Comparison of ENCODE assay signal across 1 cellular context in the genomic region with DNA sequence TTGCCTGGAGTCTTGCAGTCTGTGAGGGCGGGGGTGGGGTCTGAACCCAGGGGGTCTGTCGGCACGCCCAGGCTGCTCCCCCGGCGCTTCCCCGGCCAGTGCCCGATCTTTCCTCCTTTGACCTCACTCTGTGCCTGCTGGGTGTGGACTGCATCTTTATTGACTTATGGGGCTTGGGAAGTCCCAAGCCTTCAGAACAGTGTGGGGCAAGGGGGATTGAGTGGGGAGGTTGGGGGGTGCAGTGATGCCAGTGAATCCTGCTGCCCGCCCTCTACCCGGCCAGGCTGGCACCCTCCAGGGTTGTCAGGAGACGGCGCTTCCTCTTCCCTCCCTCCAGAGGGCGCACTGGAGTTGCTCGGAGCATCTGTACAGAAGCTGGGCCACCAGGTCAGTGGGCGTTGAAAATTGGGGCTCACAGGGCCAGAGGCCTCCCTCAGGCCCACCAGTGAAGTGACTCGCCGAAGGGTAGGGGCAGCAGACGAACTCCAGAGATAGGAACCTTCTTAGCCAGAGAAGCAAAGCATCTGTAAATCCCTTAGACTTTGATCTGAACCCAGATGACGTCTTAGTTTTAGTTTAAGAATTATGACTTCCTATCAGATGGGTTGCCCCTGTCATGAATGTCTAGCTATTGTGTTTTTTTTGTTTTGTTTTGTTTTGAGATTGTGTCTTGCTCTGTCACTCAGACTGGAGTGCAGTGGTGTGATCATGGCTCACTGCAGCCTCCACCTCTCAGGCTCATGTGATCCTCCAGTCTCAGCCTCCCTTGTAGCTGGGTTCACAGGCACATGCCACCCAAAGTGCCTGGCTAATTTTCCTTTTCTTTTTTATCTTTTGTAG.
A peak's percentile ranks its signal among the peaks of the same experiment; 100 is the strongest.
TF ChIP-seq lines count a peak whose summit lies in the region.

No MANE protein-coding gene starts in this region.

TF ChIP-seq in HepG2, 621 proteins besides CTCF, POLR2A, EP300 and RAD21 (continued from another document):
- TF ChIP-seq, protein P1, sequence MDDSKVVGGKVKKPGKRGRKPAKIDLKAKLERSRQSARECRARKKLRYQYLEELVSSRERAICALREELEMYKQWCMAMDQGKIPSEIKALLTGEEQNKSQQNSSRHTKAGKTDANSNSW (CRISPR knock-in tag; IDR thresholded peaks at IDR 0.05; ENCODE audit: borderline replicate concordance) = no peak
- TF ChIP-seq ZNF768 (CRISPR knock-in tag; IDR thresholded peaks at IDR 0.05) (peak; percentile 65; the same call in 1 of the 2 replicates), ZNF773 (CRISPR knock-in tag; IDR thresholded peaks at IDR 0.05; ENCODE audit: borderline replicate concordance) (no peak), ZNF230 (CRISPR knock-in tag; IDR thresholded peaks at IDR 0.05) (no peak), ZNF800 (CRISPR knock-in tag; IDR thresholded peaks at IDR 0.05) (no peak), SRSF1 (optimal IDR thresholded peaks at IDR 0.05; ENCODE audit: low read depth, low read length) (no peak), TBL1XR1 (IDR thresholded peaks at IDR 0.05; ENCODE audit: borderline replicate concordance, low read length, partially characterized antibody) (no peak), SMC3 (IDR thresholded peaks at IDR 0.05; ENCODE audit: low read length) (peak; percentile 54), MYC (CRISPR knock-in tag; IDR thresholded peaks at IDR 0.05; ENCODE audit: borderline replicate concordance) (no peak), PHF20 (CRISPR knock-in tag; IDR thresholded peaks at IDR 0.05) (no peak), KDM1A (CRISPR knock-in tag; IDR thresholded peaks at IDR 0.05) (no peak), ZNF501 (CRISPR knock-in tag; IDR thresholded peaks at IDR 0.05) (no peak; the same call in 1 of the 2 replicates), GTF2F1 (IDR thresholded peaks at IDR 0.05; ENCODE audit: low read length) (no peak), GZF1 (CRISPR knock-in tag; IDR thresholded peaks at IDR 0.05) (no peak), MBNL3 (CRISPR knock-in tag; conservative IDR thresholded peaks at IDR 0.05) (no peak), ZNF704 (CRISPR knock-in tag; IDR thresholded peaks at IDR 0.05; ENCODE audit: borderline replicate concordance) (no peak), ZBTB46 (CRISPR knock-in tag; IDR thresholded peaks at IDR 0.05; ENCODE audit: borderline replicate concordance) (no peak), SMAD3 (CRISPR knock-in tag; IDR thresholded peaks at IDR 0.05) (no peak), ZNF589 (CRISPR knock-in tag; conservative IDR thresholded peaks at IDR 0.05) (no peak), ETV5 (CRISPR knock-in tag; IDR thresholded peaks at IDR 0.05; ENCODE audit: borderline replicate concordance) (no peak), ZNF383 (CRISPR knock-in tag; IDR thresholded peaks at IDR 0.05; ENCODE audit: borderline replicate concordance) (0 out of 2 replicates have a peak, but pooled peaks have one; percentile 49), PCBP1 (IDR thresholded peaks at IDR 0.05; ENCODE audit: borderline replicate concordance, low read depth, low read length) (no peak), IKZF1 (IDR thresholded peaks at IDR 0.05) (no peak), HNRNPL (IDR thresholded peaks at IDR 0.05; ENCODE audit: low read depth, low read length) (peak; percentile 92), ZNF496 (CRISPR knock-in tag; IDR thresholded peaks at IDR 0.05; ENCODE audit: insufficient replicate concordance) (no peak), CCAR2 (optimal IDR thresholded peaks at IDR 0.05; ENCODE audit: low read depth, low read length) (no peak), THAP7 (CRISPR knock-in tag; IDR thresholded peaks at IDR 0.05) (no peak), ZBTB44 (CRISPR knock-in tag; IDR thresholded peaks at IDR 0.05) (no peak), XBP1 (CRISPR knock-in tag; IDR thresholded peaks at IDR 0.05) (no peak), CBX1 (IDR thresholded peaks at IDR 0.05; ENCODE audit: low read depth) (no peak), ZNF839 (CRISPR knock-in tag; IDR thresholded peaks at IDR 0.05; ENCODE audit: borderline replicate concordance) (no peak), TBP (CRISPR knock-in tag; IDR thresholded peaks at IDR 0.05) (no peak), ZBTB38 (CRISPR knock-in tag; IDR thresholded peaks at IDR 0.05) (peak; percentile 41; the same call in 1 of the 2 replicates)
- TF ChIP-seq, protein P2, sequence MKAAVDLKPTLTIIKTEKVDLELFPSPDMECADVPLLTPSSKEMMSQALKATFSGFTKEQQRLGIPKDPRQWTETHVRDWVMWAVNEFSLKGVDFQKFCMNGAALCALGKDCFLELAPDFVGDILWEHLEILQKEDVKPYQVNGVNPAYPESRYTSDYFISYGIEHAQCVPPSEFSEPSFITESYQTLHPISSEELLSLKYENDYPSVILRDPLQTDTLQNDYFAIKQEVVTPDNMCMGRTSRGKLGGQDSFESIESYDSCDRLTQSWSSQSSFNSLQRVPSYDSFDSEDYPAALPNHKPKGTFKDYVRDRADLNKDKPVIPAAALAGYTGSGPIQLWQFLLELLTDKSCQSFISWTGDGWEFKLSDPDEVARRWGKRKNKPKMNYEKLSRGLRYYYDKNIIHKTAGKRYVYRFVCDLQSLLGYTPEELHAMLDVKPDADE (CRISPR knock-in tag; IDR thresholded peaks at IDR 0.05) = no peak
- TF ChIP-seq, protein P3, sequence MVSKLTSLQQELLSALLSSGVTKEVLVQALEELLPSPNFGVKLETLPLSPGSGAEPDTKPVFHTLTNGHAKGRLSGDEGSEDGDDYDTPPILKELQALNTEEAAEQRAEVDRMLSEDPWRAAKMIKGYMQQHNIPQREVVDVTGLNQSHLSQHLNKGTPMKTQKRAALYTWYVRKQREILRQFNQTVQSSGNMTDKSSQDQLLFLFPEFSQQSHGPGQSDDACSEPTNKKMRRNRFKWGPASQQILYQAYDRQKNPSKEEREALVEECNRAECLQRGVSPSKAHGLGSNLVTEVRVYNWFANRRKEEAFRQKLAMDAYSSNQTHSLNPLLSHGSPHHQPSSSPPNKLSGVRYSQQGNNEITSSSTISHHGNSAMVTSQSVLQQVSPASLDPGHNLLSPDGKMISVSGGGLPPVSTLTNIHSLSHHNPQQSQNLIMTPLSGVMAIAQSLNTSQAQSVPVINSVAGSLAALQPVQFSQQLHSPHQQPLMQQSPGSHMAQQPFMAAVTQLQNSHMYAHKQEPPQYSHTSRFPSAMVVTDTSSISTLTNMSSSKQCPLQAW (CRISPR knock-in tag; IDR thresholded peaks at IDR 0.05) = no peak
- TF ChIP-seq, protein P4, sequence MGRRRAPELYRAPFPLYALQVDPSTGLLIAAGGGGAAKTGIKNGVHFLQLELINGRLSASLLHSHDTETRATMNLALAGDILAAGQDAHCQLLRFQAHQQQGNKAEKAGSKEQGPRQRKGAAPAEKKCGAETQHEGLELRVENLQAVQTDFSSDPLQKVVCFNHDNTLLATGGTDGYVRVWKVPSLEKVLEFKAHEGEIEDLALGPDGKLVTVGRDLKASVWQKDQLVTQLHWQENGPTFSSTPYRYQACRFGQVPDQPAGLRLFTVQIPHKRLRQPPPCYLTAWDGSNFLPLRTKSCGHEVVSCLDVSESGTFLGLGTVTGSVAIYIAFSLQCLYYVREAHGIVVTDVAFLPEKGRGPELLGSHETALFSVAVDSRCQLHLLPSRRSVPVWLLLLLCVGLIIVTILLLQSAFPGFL (CRISPR knock-in tag; IDR thresholded peaks at IDR 0.05) = no peak
